ENCODE assay signal across 16 cellular contexts in genomic region chr16:77680496-77680895, GRCh38. TPM values are rescaled to one million over a fixed set of nuclear protein-coding genes. Genes with fewer than 3 reads are reported as not detected.
DNase-seq lines count a peak whose midpoint lies in the region; ATAC-seq and TF ChIP-seq lines count a peak whose summit lies in the region.
"Had no signal": no experiment of that assay in that cellular context is flagged by ENCODE, and none has a peak within 500 bp of the region (broad histone marks: within the 10 kb centered on the region; RNA-seq: fewer than 3 reads in every experiment).

No MANE protein-coding gene starts in this region.

- DNase-seq in Karpas-422 (no peak), NCI-H345 treated with DMSO at 0.1 percent for 48 hours (lab: John Stamatoyannopoulos, UW; ENCODE audit: unreplicated experiment) (peak; percentile 0), epithelial cell of prostate (ENCODE audit: low read depth, low spot score) (peak; percentile 16), RPMI8226 (no peak), right lobe of liver (no peak)
- DNase-seq: ACHN; BE2C; CD4-positive, alpha-beta memory T cell; DMS153; DMS79 treated with DMSO at 0.1 percent for 48 hours; GOT3; H7; HFFc6 had no signal

- peaks cover 18 to 93% (median 76%) of the 10 kb centered on the region in 10 experiments for H3K4me1 ChIP-seq in BLaER1 treated with 17β-estradiol and CSF1 and Interleukin-3, amounts not matched to agents 10 nM and 100 nM
- H3K4me1 ChIP-seq in Karpas-422 (ENCODE audit: low read length) (peaks cover 67% of the 10 kb centered on the region), right lobe of liver (no peaks in the 10 kb centered on the region)
- H3K4me1 ChIP-seq: BE2C had no signal

- 0 out of 20 replicates have a peak overlapping the region, but pooled peaks of 2 of the 10 experiments have one; percentile 18 to 31 for H3K4me3 ChIP-seq in BLaER1 treated with 17β-estradiol and CSF1 and Interleukin-3, amounts not matched to agents 10 nM and 100 nM
- H3K4me3 ChIP-seq in Karpas-422 (ENCODE audit: low read length): no peak overlapping the region
- no peak overlapping the region for H3K4me3 ChIP-seq in right lobe of liver

- no peaks in the 10 kb centered on the region for H3K79me2 ChIP-seq in Karpas-422 (ENCODE audit: low read length)

- H2AFZ ChIP-seq in Karpas-422 (ENCODE audit: low read length): no peak overlapping the region

- no peaks in the 10 kb centered on the region for H4K20me1 ChIP-seq in BLaER1 treated with 17β-estradiol and CSF1 and Interleukin-3, amounts not matched to agents 10 nM and 100 nM
- H4K20me1 ChIP-seq in Karpas-422 (ENCODE audit: insufficient read depth, low read depth, low read length): no peaks in the 10 kb centered on the region

- no peak for TF ChIP-seq CTCF in right lobe of liver (IDR thresholded peaks at IDR 0.05)

- 100% methylated on average over 3 of the region's 3 CpGs for WGBS in right lobe of liver (ENCODE audit: insufficient coverage, low coverage, low lambda C conversion rate, missing lambda C conversion rate)

- ATAC-seq in HG02885 (IDR thresholded peaks at IDR 0.05; ENCODE audit: poor library complexity, unreplicated experiment) (no peak), right lobe of liver (no peak)
- ATAC-seq: HCT116 had no signal

- H3K4me2 ChIP-seq in BLaER1 treated with 17β-estradiol and CSF1 and Interleukin-3, amounts not matched to agents 10 nM and 100 nM: peak overlapping the region in 10 of 11 experiments; percentile 3 to 59 (median 53); a peak in 16 of 22 replicates
- peak overlapping the region; percentile 7 for H3K4me2 ChIP-seq in Karpas-422 (ENCODE audit: low read depth, low read length, poor library complexity, severe bottlenecking)

- peak overlapping the region in 9 of 11 experiments; percentile 37 to 92 (median 85); a peak in 18 of 22 replicates for H3K27ac ChIP-seq in BLaER1 treated with 17β-estradiol and CSF1 and Interleukin-3, amounts not matched to agents 10 nM and 100 nM
- H3K27ac ChIP-seq in Karpas-422 (ENCODE audit: low read length) (peak overlapping the region; percentile 96), epithelial cell of prostate (no peak overlapping the region), right lobe of liver (no peak overlapping the region)

- peaks cover 11 to 43% (median 31%) of the 10 kb centered on the region in 11 experiments; a peak in 21 of 22 replicates for H3K9me3 ChIP-seq in BLaER1 treated with 17β-estradiol and CSF1 and Interleukin-3, amounts not matched to agents 10 nM and 100 nM (replicated peaks in 1 of 11)
- H3K9me3 ChIP-seq in Karpas-422 (ENCODE audit: low read length): no peaks in the 10 kb centered on the region
- H3K9me3 ChIP-seq in right lobe of liver: no peaks in the 10 kb centered on the region
- H3K9me3 ChIP-seq: BE2C had no signal

- no peak for TF ChIP-seq POLR2A in right lobe of liver (IDR thresholded peaks at IDR 0.05)

- H3K9ac ChIP-seq in BLaER1 treated with 17β-estradiol and CSF1 and Interleukin-3, amounts not matched to agents 10 nM and 100 nM: peak overlapping the region in 6 of 11 experiments; percentile 38 to 72 (median 50); a peak in 12 of 22 replicates
- H3K9ac ChIP-seq in Karpas-422 (ENCODE audit: low read length): no peak overlapping the region

- no peaks in the 10 kb centered on the region for H3K9me2 ChIP-seq in Karpas-422 (replicated peaks; ENCODE audit: insufficient read depth, low read length)

- intact Hi-C loops in right lobe of liver (cut with DNase I): loop anchor here in 1 of 2 donors (10.0 kb wide), 1 partner anchor 104 kb away; the partner anchor contains the start of gene VAT1L

- H3K36me3 ChIP-seq in BLaER1 treated with 17β-estradiol and CSF1 and Interleukin-3, amounts not matched to agents 10 nM and 100 nM: no peaks in the 10 kb centered on the region; a peak in 1 of 22 replicates
- H3K36me3 ChIP-seq in Karpas-422 (ENCODE audit: insufficient read depth, low read length): no peaks in the 10 kb centered on the region
- H3K36me3 ChIP-seq in right lobe of liver: no peaks in the 10 kb centered on the region
- H3K36me3 ChIP-seq: BE2C had no signal

- H3K27me3 ChIP-seq in BLaER1 treated with 17β-estradiol and CSF1 and Interleukin-3, amounts not matched to agents 10 nM and 100 nM: no peaks in the 10 kb centered on the region
- H3K27me3 ChIP-seq in Karpas-422 (ENCODE audit: low read length): no peaks in the 10 kb centered on the region
- H3K27me3 ChIP-seq in right lobe of liver: no peaks in the 10 kb centered on the region
- H3K27me3 ChIP-seq: BE2C had no signal

RNA-seq across cellular contexts. Expression of gene NUDT7, which starts 41.8 kb away (rescaled TPM):
- total RNA-seq in Karpas-422 (2014; rRNA removed; shearing (Covaris generic); ENCODE audit: low replicate concordance): 32.7 and 61.3 TPM in 2 replicates
- total RNA-seq in right lobe of liver: 10 to 100 TPM; 24.6 to 35.0 (median 29.5) TPM

Comparison
In these comparisons a context has a peak if more than half of its experiments do, and no peak if none do; other contexts are left out.
1. H3K27ac ChIP-seq: peak in BLaER1 treated with 17β-estradiol and CSF1 and Interleukin-3, amounts not matched to agents 10 nM and 100 nM (9 of 11) and Karpas-422 (single experiment); none in epithelial cell of prostate (single experiment) and right lobe of liver (0 of 3).
2. DNase-seq: peak in NCI-H345 treated with DMSO at 0.1 percent for 48 hours (single experiment) and epithelial cell of prostate (single experiment); none in Karpas-422 (single experiment), RPMI8226 (single experiment) and right lobe of liver (0 of 3).